Comparison of ENCODE assay signal across 8 cellular contexts in the genomic region with DNA sequence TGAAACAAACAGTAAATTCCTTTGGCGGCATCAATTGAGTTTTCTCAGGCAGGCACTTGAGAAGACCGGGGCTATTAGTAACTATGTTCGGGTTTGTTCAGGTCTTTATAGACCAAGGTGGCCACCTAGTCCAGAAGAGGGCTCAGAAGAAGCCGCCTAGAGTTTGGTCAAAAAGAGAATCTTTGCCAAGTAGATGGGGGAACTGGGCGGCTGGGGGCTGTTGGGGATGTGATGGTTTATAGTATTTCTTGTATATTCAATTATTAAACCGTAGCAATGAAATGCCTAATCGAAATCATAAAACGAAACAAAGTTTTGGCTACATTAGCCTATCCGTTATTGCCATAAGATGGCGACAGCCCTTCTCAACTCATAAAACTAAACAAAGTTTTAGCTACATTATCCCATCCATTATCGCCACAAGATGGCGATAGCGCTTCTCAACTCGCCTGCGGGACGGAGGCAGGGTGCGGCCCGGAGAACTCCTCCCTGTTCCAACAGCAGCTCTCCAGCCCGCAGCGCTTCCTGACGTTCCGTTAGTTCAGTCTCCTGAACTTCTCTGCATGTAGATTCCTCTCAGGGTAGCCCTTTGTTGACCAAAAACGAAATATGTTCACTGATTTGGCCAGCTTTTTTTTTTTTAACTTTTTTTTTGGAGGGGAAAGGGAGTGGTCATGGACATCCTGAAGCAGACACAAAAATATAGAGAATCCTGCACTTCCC.
DNase-seq lines count a peak whose midpoint lies in the region; ATAC-seq and TF ChIP-seq lines count a peak whose summit lies in the region.

No MANE protein-coding gene starts in this region.

- peak overlapping the region; percentile 11 for H4K91ac ChIP-seq in trophoblast cell (ENCODE audit: low read depth, low read length)

- intact Hi-C loops in activated naive CD4-positive, alpha-beta T cell treated with anti-CD3 and anti-CD28 coated beads for 36 hours (cut with micrococcal nuclease): loop anchor here (1.0 to 5.0 kb wide), 6 partner anchors 31 to 626 kb away; partner anchors contain the start of gene POM121L2
- intact Hi-C loops in head of caudate nucleus (cut with DNase I): no loop called here
- intact Hi-C loops in upper lobe of right lung (cut with DNase I): no loop called here

- H3K9me3 Mint-ChIP-seq in activated naive CD4-positive, alpha-beta T cell treated with anti-CD3 and anti-CD28 coated beads for 36 hours: no peaks in the 10 kb centered on the region

- no peak overlapping the region for H3K23ac ChIP-seq in trophoblast cell (ENCODE audit: low read length)

- H2AK5ac ChIP-seq in trophoblast cell (ENCODE audit: low read length): no peak overlapping the region

- no peak overlapping the region for H3K18ac ChIP-seq in trophoblast cell (ENCODE audit: low read length)

- no peaks in the 10 kb centered on the region for H3K4me1 ChIP-seq in trophoblast cell (ENCODE audit: control insufficient read depth in 1 of 2, insufficient read depth in 2 of 2, low read length in 2 of 2)
- H3K4me1 ChIP-seq in upper lobe of right lung: no peaks in the 10 kb centered on the region

- H3K9ac ChIP-seq in trophoblast cell (ENCODE audit: low read length): no peak overlapping the region

- H2BK120ac ChIP-seq in trophoblast cell (ENCODE audit: insufficient read depth, low read length, poor library complexity): no peak overlapping the region

- no peak overlapping the region for H2BK5ac ChIP-seq in trophoblast cell (ENCODE audit: low read depth, low read length, poor library complexity)

- WGBS in trophoblast cell (ENCODE audit: extremely low coverage, insufficient coverage, insufficient read length): no CpG with 5 or more reads among the region's 23 CpGs

- H3K36me3 ChIP-seq in trophoblast cell (ENCODE audit: control insufficient read depth in 1 of 2, insufficient read depth in 2 of 2, low read length in 2 of 2) (no peaks in the 10 kb centered on the region), upper lobe of right lung (no peaks in the 10 kb centered on the region)

- ATAC-seq in GM19455 (IDR thresholded peaks at IDR 0.05; ENCODE audit: unreplicated experiment): peak; percentile 62
- peak; percentile 98 for ATAC-seq in upper lobe of right lung

- no peak overlapping the region for H3K4ac ChIP-seq in trophoblast cell (ENCODE audit: low read depth, low read length)

- H3K4me3 Mint-ChIP-seq in activated naive CD4-positive, alpha-beta T cell treated with anti-CD3 and anti-CD28 coated beads for 36 hours: peak overlapping the region; percentile 56

- CTCF ChIA-PET in activated naive CD4-positive, alpha-beta T cell treated with anti-CD3 and anti-CD28 coated beads for 36 hours (lab: Charles Lee): interaction anchor here (0.6 to 1.5 kb wide), 16 partner anchors 12 to 1012 kb away, joined by 3 to 13 read pairs (median 3); a partner anchor contains a TSS

- H3K27ac ChIP-seq in trophoblast cell (ENCODE audit: low read depth, low read length) (no peak overlapping the region), upper lobe of right lung (peak overlapping the region; percentile 32)

- H3K27me3 ChIP-seq in trophoblast cell (ENCODE audit: insufficient read depth, low read length) (no peaks in the 10 kb centered on the region), upper lobe of right lung (no peaks in the 10 kb centered on the region)

- in situ Hi-C loops in SK-MEL-5 (cut with HindIII; ENCODE audit: low pct_unique_long_range_greater_than_20kb, low sequenced_read_pairs): no loop called here

- peak overlapping the region; percentile 69 for H3K27ac Mint-ChIP-seq in activated naive CD4-positive, alpha-beta T cell treated with anti-CD3 and anti-CD28 coated beads for 36 hours

- H3K79me2 ChIP-seq in trophoblast cell (ENCODE audit: control insufficient read depth, insufficient read depth, low read length, poor library complexity): no peaks in the 10 kb centered on the region

- no peaks in the 10 kb centered on the region for H3K79me1 ChIP-seq in trophoblast cell (ENCODE audit: low read length)

- H4K8ac ChIP-seq in trophoblast cell (ENCODE audit: low read depth, low read length): peak overlapping the region; percentile 50

- no peak overlapping the region for H3K14ac ChIP-seq in trophoblast cell (ENCODE audit: low read length)

- peaks cover 13% of the 10 kb centered on the region for H3K4me1 Mint-ChIP-seq in activated naive CD4-positive, alpha-beta T cell treated with anti-CD3 and anti-CD28 coated beads for 36 hours (ENCODE audit: low read depth)

- no peak overlapping the region for H4K12ac ChIP-seq in trophoblast cell (ENCODE audit: low read depth, low read length)

- H3K9me3 ChIP-seq in trophoblast cell (ENCODE audit: insufficient read depth, low read depth, low read length): no peaks in the 10 kb centered on the region
- H3K9me3 ChIP-seq in upper lobe of right lung: no peaks in the 10 kb centered on the region

- H2BK12ac ChIP-seq in trophoblast cell (ENCODE audit: low read length): no peak overlapping the region

- peak; percentile 79 for DNase-seq in CMK (ENCODE audit: low read depth)
- peak; percentile 90 for DNase-seq in HT-29 (ENCODE audit: low spot score)
- peak; percentile 98 for DNase-seq in SK-MEL-5 (ENCODE audit: low read depth, low spot score)
- DNase-seq in activated naive CD4-positive, alpha-beta T cell treated with anti-CD3 and anti-CD28 coated beads for 36 hours: peak; percentile 92
- DNase-seq in head of caudate nucleus: peak; percentile 59 to 92 (median 77)
- DNase-seq in trophoblast cell: peak; percentile 92 to 98
- DNase-seq in upper lobe of right lung: peak; percentile 91

- no peaks in the 10 kb centered on the region for H3K36me3 Mint-ChIP-seq in activated naive CD4-positive, alpha-beta T cell treated with anti-CD3 and anti-CD28 coated beads for 36 hours (ENCODE audit: low read depth)

- no peaks in the 10 kb centered on the region for H3K27me3 Mint-ChIP-seq in activated naive CD4-positive, alpha-beta T cell treated with anti-CD3 and anti-CD28 coated beads for 36 hours (ENCODE audit: low read depth)

- peak overlapping the region; percentile 65 for H3K4me2 ChIP-seq in trophoblast cell (ENCODE audit: low read length)

- no peak overlapping the region for H2AFZ ChIP-seq in trophoblast cell (ENCODE audit: insufficient read depth, low read length, poor library complexity)

- H3K4me3 ChIP-seq in trophoblast cell (ENCODE audit: low read depth, low read length) (no peak overlapping the region), upper lobe of right lung (peak overlapping the region; percentile 34)

- peak; percentile 83 for TF ChIP-seq CTCF in upper lobe of right lung (IDR thresholded peaks at IDR 0.05)
